Comparison of ENCODE assay signal across 8 cellular contexts in the genomic region with DNA sequence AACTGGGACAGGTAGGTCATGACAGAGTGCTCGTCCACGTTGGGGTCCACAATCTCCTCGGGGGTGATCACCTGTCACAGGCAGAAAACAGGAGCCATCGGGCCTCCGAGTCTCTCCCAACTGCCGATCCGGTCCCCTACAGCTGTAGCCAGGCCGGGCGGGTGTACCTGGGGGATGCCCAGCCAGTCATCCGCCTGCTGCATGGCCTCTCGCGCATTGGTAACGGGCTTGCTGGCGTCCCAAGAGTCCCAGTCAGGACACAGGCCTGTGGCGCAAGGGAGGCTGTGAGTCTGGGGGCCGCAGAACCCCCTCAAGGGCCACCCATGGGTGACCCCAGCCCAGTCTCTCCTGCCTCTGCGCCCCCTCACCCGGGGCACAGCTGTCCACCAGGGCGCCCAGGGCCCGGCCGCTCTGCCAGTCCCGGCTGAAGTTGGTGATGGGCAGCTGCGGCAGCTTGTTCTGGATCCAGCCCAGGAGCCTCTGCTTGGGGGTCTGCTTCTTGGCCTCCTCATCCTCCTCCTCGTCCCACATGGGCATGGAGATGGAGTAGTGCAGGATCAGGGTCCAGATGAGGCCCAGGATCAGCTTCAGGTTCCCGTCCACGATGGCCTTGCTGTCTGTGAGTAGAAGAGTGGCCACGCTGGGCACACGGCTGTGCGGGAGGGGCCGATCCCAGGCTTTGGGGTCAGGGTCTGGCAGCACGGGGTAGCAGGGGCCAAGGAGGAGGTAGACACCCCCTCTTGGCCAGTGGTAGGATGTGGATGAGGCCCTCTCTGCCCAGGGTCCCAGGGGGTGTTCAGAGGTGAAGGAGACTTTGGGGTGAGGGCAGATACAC. TPM values are rescaled to one million over a fixed set of nuclear protein-coding genes. Genes with fewer than 3 reads are reported as not detected.
DNase-seq lines count a peak whose midpoint lies in the region; ATAC-seq, FAIRE-seq and TF ChIP-seq lines count a peak whose summit lies in the region.

No MANE protein-coding gene starts in this region.

- CTCF ChIA-PET in BJ (lab: Yijun Ruan, JAX) (interaction anchor here (1.1 kb wide), 1 partner anchor 13 kb away, joined by 3 read pairs; no protein-coding TSS in a partner anchor), PC-3 (lab: Charles Lee) (no interaction called here), H1 (lab: Charles Lee; ENCODE audit: partially characterized antibody) (interaction anchor here (1.3 kb wide), 1 partner anchor 12 kb away, joined by 5 read pairs; the partner anchor contains the start of gene EMD)

- TF ChIP-seq RAD21 in H1 (IDR thresholded peaks at IDR 0.05 in 1 of 2, conservative IDR thresholded peaks at IDR 0.05 in 1 of 2; ENCODE audit: low read depth in 2 of 2, low read length in 2 of 2): no peak

- no peak overlapping the region for H2BK5ac ChIP-seq in H1 (ENCODE audit: low read depth, low read length)

- intact Hi-C loops in PC-3 (cut with micrococcal nuclease): no loop called here

- 90% methylated on average over 21 of the region's 31 CpGs; no CpG with 5 or more reads in 1 of the 2 experiments for WGBS in H1 (ENCODE audit: extremely low coverage in 1 of 2, insufficient coverage in 1 of 2, insufficient read length in 1 of 2, insufficient replicate concordance in 2 of 2, low coverage in 1 of 2, low lambda C conversion rate in 2 of 2, missing lambda C conversion rate in 1 of 2), 2 experiments

- TF ChIP-seq CTCF in BJ (IDR thresholded peaks at IDR 0.05; ENCODE audit: insufficient read depth, low read depth, low read length): no peak
- TF ChIP-seq CTCF in PC-3 (conservative IDR thresholded peaks at IDR 0.05; ENCODE audit: low read depth, low read length): no peak
- no peak for TF ChIP-seq CTCF in H1 (IDR thresholded peaks at IDR 0.05; ENCODE audit: control extremely low read depth in 1 of 3, insufficient read depth in 1 of 3, low read depth in 1 of 3, low read length in 3 of 3)
- no peak for TF ChIP-seq CTCF in osteoblast (IDR thresholded peaks at IDR 0.05; ENCODE audit: extremely low read depth, low read depth, low read length)

- no peaks in the 10 kb centered on the region for H3K9me2 ChIP-seq in PC-3 (replicated peaks; ENCODE audit: low read length)

- no peak overlapping the region for H4K91ac ChIP-seq in H1 (replicated peaks; ENCODE audit: insufficient read length, low read length)

- H3K27ac ChIP-seq in PC-3 (ENCODE audit: low read length) (peak overlapping the region; percentile 97), H1 (ENCODE audit: low read depth, low read length) (no peak overlapping the region), osteoblast (ENCODE audit: low read depth, low read length) (peak overlapping the region; percentile 88)

- peaks cover 45% of the 10 kb centered on the region for H3K36me3 ChIP-seq in BJ (ENCODE audit: control insufficient read depth, insufficient read depth, low read length)
- H3K36me3 ChIP-seq in PC-3 (ENCODE audit: low read depth, low read length): peaks cover 47% of the 10 kb centered on the region
- H3K36me3 ChIP-seq in H1 (ENCODE audit: control insufficient read depth in 2 of 4, insufficient read depth in 4 of 4, low read length in 3 of 4): peaks cover 22 to 61% (median 43%) of the 10 kb centered on the region in 4 experiments
- peaks cover 44% of the 10 kb centered on the region for H3K36me3 ChIP-seq in osteoblast (ENCODE audit: insufficient read depth, low read length)

- H2BK12ac ChIP-seq in H1 (ENCODE audit: low read depth, low read length): no peak overlapping the region

- no peak for ATAC-seq in PC-3
- ATAC-seq in GM19452 (IDR thresholded peaks at IDR 0.05; ENCODE audit: unreplicated experiment): no peak

- H2AFZ ChIP-seq in PC-3 (ENCODE audit: low read length) (no peak overlapping the region), H1 (ENCODE audit: low read length) (no peak overlapping the region), osteoblast (ENCODE audit: low read length) (no peak overlapping the region)

- H3K14ac ChIP-seq in H1 (ENCODE audit: insufficient read length): no peak overlapping the region

- FAIRE-seq in H1 (lab: Jason Lieb, UNC): no peak

- H3K27me3 ChIP-seq in BJ (ENCODE audit: control insufficient read depth, insufficient read depth, low read length) (no peaks in the 10 kb centered on the region), PC-3 (ENCODE audit: low read length) (no peaks in the 10 kb centered on the region), H1 (replicated peaks in 1 of 4; ENCODE audit: control insufficient read depth in 3 of 4, extremely low read depth in 1 of 4, insufficient read depth in 3 of 4, low read length in 3 of 4) (no peaks in the 10 kb centered on the region; a peak in 1 of 7 replicates), osteoblast (ENCODE audit: insufficient read depth, low read length) (no peaks in the 10 kb centered on the region)

- H2BK15ac ChIP-seq in H1 (ENCODE audit: low read length): no peak overlapping the region

- H3K79me2 ChIP-seq in PC-3 (ENCODE audit: low read length): peaks cover 84% of the 10 kb centered on the region
- H3K79me2 ChIP-seq in H1 (ENCODE audit: control insufficient read depth in 1 of 2, insufficient read depth in 2 of 2, low read length in 2 of 2): peaks cover 8 to 54% of the 10 kb centered on the region in 2 experiments; a peak in 3 of 4 replicates
- peaks cover 81% of the 10 kb centered on the region for H3K79me2 ChIP-seq in osteoblast (ENCODE audit: insufficient read depth, low read length)

- H3K9me3 ChIP-seq in PC-3 (ENCODE audit: low read length) (no peaks in the 10 kb centered on the region), H1 (ENCODE audit: insufficient read depth in 2 of 2, low read depth in 1 of 2, low read length in 1 of 2) (no peaks in the 10 kb centered on the region), osteoblast (ENCODE audit: low read depth, low read length) (no peaks in the 10 kb centered on the region)

- TF ChIP-seq POLR2A in H1 (IDR thresholded peaks at IDR 0.05; ENCODE audit: control extremely low read depth in 1 of 2, low read depth in 2 of 2, low read length in 2 of 2): no peak

- H3K4ac ChIP-seq in H1 (replicated peaks; ENCODE audit: insufficient read length, low read depth, low read length): no peak overlapping the region

- peaks cover 3% of the 10 kb centered on the region; the same call in 1 of the 2 replicates for H3K79me1 ChIP-seq in H1 (ENCODE audit: low read depth, low read length)

- TF ChIP-seq EP300 in H1 (IDR thresholded peaks at IDR 0.05; ENCODE audit: borderline replicate concordance in 1 of 2, low read depth in 2 of 2, low read length in 2 of 2): no peak

- H3K18ac ChIP-seq in H1 (ENCODE audit: extremely low read depth, low read length): no peak overlapping the region; the same call in 1 of the 2 replicates

- H2AK5ac ChIP-seq in H1 (ENCODE audit: low read depth, low read length): no peak overlapping the region

- H2BK20ac ChIP-seq in H1 (ENCODE audit: low read length): no peak overlapping the region

- peaks cover 33% of the 10 kb centered on the region for H4K20me1 ChIP-seq in PC-3 (ENCODE audit: low read length)
- peaks cover 18 to 30% of the 10 kb centered on the region in 2 experiments for H4K20me1 ChIP-seq in H1 (replicated peaks in 1 of 2; ENCODE audit: control insufficient read depth in 1 of 2, insufficient read depth in 2 of 2, low read length in 2 of 2)
- peaks cover 40% of the 10 kb centered on the region for H4K20me1 ChIP-seq in osteoblast (ENCODE audit: insufficient read depth, low read length)

- POLR2A ChIA-PET in BJ (lab: Charles Lee): no interaction called here
- POLR2A ChIA-PET in PC-3 (lab: Charles Lee; ENCODE audit: unreplicated experiment): no interaction called here
- POLR2A ChIA-PET in H1 (lab: Charles Lee; ENCODE audit: partially characterized antibody): interaction anchor here (1.0 to 11.8 kb wide), 4 partner anchors 13 to 92 kb away, joined by 3 to 348 read pairs (median 92); partner anchors contain the start of genes EMD and RPL10

- H3K23ac ChIP-seq in H1 (ENCODE audit: insufficient read length): no peak overlapping the region

- H3K56ac ChIP-seq in H1 (replicated peaks; ENCODE audit: insufficient read length, low read depth, low read length): no peak overlapping the region

- H3K4me1 ChIP-seq in PC-3 (ENCODE audit: insufficient read depth, low read length): peaks cover 24% of the 10 kb centered on the region
- H3K4me1 ChIP-seq in H1 (replicated peaks in 1 of 4; ENCODE audit: control insufficient read depth in 3 of 4, insufficient read depth in 4 of 4, low read length in 3 of 4): peaks cover 0 to 10% (median 4%) of the 10 kb centered on the region in 4 experiments; a peak in 5 of 7 replicates
- H3K4me1 ChIP-seq in osteoblast (ENCODE audit: insufficient read depth, low read length): peaks cover 11% of the 10 kb centered on the region

- no peaks in the 10 kb centered on the region for H3F3A ChIP-seq in PC-3 (ENCODE audit: low read length, unreplicated experiment)

- H3K4me2 ChIP-seq in PC-3 (ENCODE audit: low read length): peak overlapping the region; percentile 91
- H3K4me2 ChIP-seq in H1 (ENCODE audit: insufficient read depth in 1 of 2, low read depth in 2 of 2, low read length in 2 of 2): peak overlapping the region in 1 of 2 experiments; percentile 82; a peak in 1 of 4 replicates
- peak overlapping the region; percentile 83 for H3K4me2 ChIP-seq in osteoblast (ENCODE audit: insufficient read depth, low read length)

- H2BK120ac ChIP-seq in H1 (replicated peaks; ENCODE audit: low read depth, low read length): no peak overlapping the region

- peak overlapping the region; percentile 89 for H3K4me3 ChIP-seq in BJ (ENCODE audit: low read depth, low read length)
- peak overlapping the region; percentile 83 for H3K4me3 ChIP-seq in PC-3 (ENCODE audit: low read length)
- no peak overlapping the region; a peak in 1 of 8 replicates for H3K4me3 ChIP-seq in H1 (ENCODE audit: extremely low read depth in 1 of 4, insufficient read depth in 2 of 4, low read depth in 3 of 4, low read length in 4 of 4)
- peak overlapping the region; percentile 80 for H3K4me3 ChIP-seq in osteoblast (ENCODE audit: insufficient read depth, low read length)

- H4K5ac ChIP-seq in H1 (ENCODE audit: insufficient read length, low read depth, low read length): no peak overlapping the region

- peak overlapping the region; percentile 91 for H3K9ac ChIP-seq in PC-3 (ENCODE audit: low read length)
- H3K9ac ChIP-seq in H1 (replicated peaks in 1 of 4; ENCODE audit: extremely low read depth in 1 of 4, low read depth in 3 of 4, low read length in 3 of 4): peak overlapping the region in 1 of 4 experiments; percentile 22; a peak in 1 of 7 replicates

- H3K23me2 ChIP-seq in H1 (ENCODE audit: low read depth, low read length): peaks cover 5% of the 10 kb centered on the region; the same call in 1 of the 2 replicates

- BruUV-seq in PC-3 (replicated peaks; lab: Mats Ljungman, UMichigan): no TSS peak

- no peak for DNase-seq in BJ (ENCODE audit: low read depth)
- DNase-seq in PC-3: no peak
- DNase-seq in H1 (ENCODE audit: low read depth in 1 of 2, low spot score in 2 of 2): no peak
- no peak for DNase-seq in osteoblast (ENCODE audit: insufficient read length, low spot score, missing footprints)
- no peak for DNase-seq in NCI-H2029 treated with DMSO at 0.1 percent for 48 hours (lab: John Stamatoyannopoulos, UW)
- no peak for DNase-seq in mucosa of gallbladder (ENCODE audit: low spot score)
- no peak for DNase-seq in activated CD4-positive, CD25-positive, alpha-beta regulatory T cell treated with anti-CD3 and anti-CD28 coated beads, Interleukin-2, amount 50 U/mL, for 72 hours

- H4K8ac ChIP-seq in H1 (ENCODE audit: extremely low read depth, insufficient read depth, low read length): peak overlapping the region; percentile 68; the same call in 1 of the 2 replicates

RNA-seq across cellular contexts. Expression of gene FLNA, which starts 6.7 kb away (rescaled TPM):
- 855 and 1,740 TPM in 2 replicates for polyA plus RNA-seq in BJ (2011; rRNA removed)
- polyA minus RNA-seq in BJ (2011; rRNA and poly(A)+ RNA removed): 3,675 and 4,472 TPM in 2 replicates
- total RNA-seq in PC-3 (2014; rRNA removed): 2,058 and 3,170 TPM in 2 replicates
- total RNA-seq in H1 (2021; fragmentation: NEBNext Ultra II Directional; extraction: Animal tissue kit (Norgen Biotek cat#: 25700)): 925 and 957 TPM in 2 replicates
- polyA plus RNA-seq in H1 (2011; rRNA removed): 315 and 451 TPM in 2 replicates
- polyA plus RNA-seq in H1 (2011; cell fraction: cytosol; rRNA removed): 251 TPM
- 1,759 TPM for polyA plus RNA-seq in H1 (2011; cell fraction: nucleus; rRNA removed)
- polyA plus RNA-seq in H1 (2012, experiment 1 of 2): 767 to 1,094 TPM (median 1,076 TPM) in 4 replicates
- polyA plus RNA-seq in H1 (2012, experiment 2 of 2): 883 TPM
- polyA plus RNA-seq in H1 (2013, experiment 1 of 2): 705 TPM
- polyA plus RNA-seq in H1 (2013, experiment 2 of 2): 715 TPM
- polyA minus RNA-seq in H1 (2011; rRNA and poly(A)+ RNA removed): 1,078 and 1,259 TPM in 2 replicates
- 972 TPM for polyA minus RNA-seq in H1 (2011; cell fraction: cytosol; rRNA and poly(A)+ RNA removed)
- 786 TPM for polyA minus RNA-seq in H1 (2011; cell fraction: nucleus; rRNA and poly(A)+ RNA removed)
- 2,632 and 3,431 TPM in 2 replicates for total RNA-seq in osteoblast
- total RNA-seq in mucosa of gallbladder: 2,367 TPM

RNA-seq across cellular contexts. Expression of gene EMD, which starts 11.4 kb away (rescaled TPM):
- 32.6 and 71.0 TPM in 2 replicates for polyA plus RNA-seq in BJ (2011; rRNA removed)
- 28.6 and 36.2 TPM in 2 replicates for polyA minus RNA-seq in BJ (2011; rRNA and poly(A)+ RNA removed)
- 46.8 and 49.0 TPM in 2 replicates for total RNA-seq in PC-3 (2014; rRNA removed)
- total RNA-seq in H1 (2021; fragmentation: NEBNext Ultra II Directional; extraction: Animal tissue kit (Norgen Biotek cat#: 25700)): 104 and 109 TPM in 2 replicates
- polyA plus RNA-seq in H1 (2011; rRNA removed): 45.5 and 128 TPM in 2 replicates
- polyA plus RNA-seq in H1 (2011; cell fraction: cytosol; rRNA removed): 88.6 TPM
- 218 TPM for polyA plus RNA-seq in H1 (2011; cell fraction: nucleus; rRNA removed)
- 84.6 to 114 TPM (median 106 TPM) in 4 replicates for polyA plus RNA-seq in H1 (2012, experiment 1 of 2)
- 104 TPM for polyA plus RNA-seq in H1 (2012, experiment 2 of 2)
- polyA plus RNA-seq in H1 (2013, experiment 1 of 2): 71.7 TPM
- polyA plus RNA-seq in H1 (2013, experiment 2 of 2): 72.0 TPM
- polyA minus RNA-seq in H1 (2011; rRNA and poly(A)+ RNA removed): 21.4 and 56.1 TPM in 2 replicates
- polyA minus RNA-seq in H1 (2011; cell fraction: cytosol; rRNA and poly(A)+ RNA removed): 62.9 TPM
- polyA minus RNA-seq in H1 (2011; cell fraction: nucleus; rRNA and poly(A)+ RNA removed): 71.8 TPM
- 28.0 and 29.7 TPM in 2 replicates for total RNA-seq in osteoblast
- 62.6 TPM for total RNA-seq in mucosa of gallbladder

RNA-seq across cellular contexts. Expression of gene RPL10, which starts 30.5 kb away (rescaled TPM):
- polyA plus RNA-seq in BJ (2011; rRNA removed): 5,693 and 7,037 TPM in 2 replicates
- polyA minus RNA-seq in BJ (2011; rRNA and poly(A)+ RNA removed): 964 and 1,810 TPM in 2 replicates
- 2,879 and 3,401 TPM in 2 replicates for total RNA-seq in PC-3 (2014; rRNA removed)
- total RNA-seq in H1 (2021; fragmentation: NEBNext Ultra II Directional; extraction: Animal tissue kit (Norgen Biotek cat#: 25700)): 2,633 and 2,739 TPM in 2 replicates
- polyA plus RNA-seq in H1 (2011; rRNA removed): 4,127 and 4,293 TPM in 2 replicates
- 5,761 TPM for polyA plus RNA-seq in H1 (2011; cell fraction: cytosol; rRNA removed)
- polyA plus RNA-seq in H1 (2011; cell fraction: nucleus; rRNA removed): 3,153 TPM
- 3,130 to 3,861 TPM (median 3,536 TPM) in 4 replicates for polyA plus RNA-seq in H1 (2012, experiment 1 of 2)
- 7,339 TPM for polyA plus RNA-seq in H1 (2012, experiment 2 of 2)
- polyA plus RNA-seq in H1 (2013, experiment 1 of 2): 3,375 TPM
- 3,168 TPM for polyA plus RNA-seq in H1 (2013, experiment 2 of 2)
- 1,237 and 1,471 TPM in 2 replicates for polyA minus RNA-seq in H1 (2011; rRNA and poly(A)+ RNA removed)
- polyA minus RNA-seq in H1 (2011; cell fraction: cytosol; rRNA and poly(A)+ RNA removed): 1,290 TPM
- 850 TPM for polyA minus RNA-seq in H1 (2011; cell fraction: nucleus; rRNA and poly(A)+ RNA removed)
- 1,832 and 2,517 TPM in 2 replicates for total RNA-seq in osteoblast
- 1,937 TPM for total RNA-seq in mucosa of gallbladder

RNA-seq across cellular contexts. Expression of gene DNASE1L1, which starts 41.4 kb away (rescaled TPM):
- polyA plus RNA-seq in BJ (2011; rRNA removed) (50.3 and 63.5 TPM in 2 replicates), H1 (2011; rRNA removed) (30.0 and 30.4 TPM in 2 replicates)
- 32.3 and 43.5 TPM in 2 replicates for polyA minus RNA-seq in BJ (2011; rRNA and poly(A)+ RNA removed)
- total RNA-seq in PC-3 (2014; rRNA removed) (29.8 TPM in 2 replicates), osteoblast (58.9 and 74.6 TPM in 2 replicates), mucosa of gallbladder (28.2 TPM)
- 8.7 and 10.3 TPM in 2 replicates for total RNA-seq in H1 (2021; fragmentation: NEBNext Ultra II Directional; extraction: Animal tissue kit (Norgen Biotek cat#: 25700))
- 20.6 TPM for polyA plus RNA-seq in H1 (2011; cell fraction: cytosol; rRNA removed)
- 28.3 TPM for polyA plus RNA-seq in H1 (2011; cell fraction: nucleus; rRNA removed)
- 9.6 to 18.4 TPM (median 16.1 TPM) in 4 replicates for polyA plus RNA-seq in H1 (2012, experiment 1 of 2)
- polyA plus RNA-seq in H1 (2012, experiment 2 of 2): 12.0 TPM
- 9.0 TPM for polyA plus RNA-seq in H1 (2013, experiment 1 of 2)
- polyA plus RNA-seq in H1 (2013, experiment 2 of 2): 9.1 TPM
- polyA minus RNA-seq in H1 (2011; rRNA and poly(A)+ RNA removed): 11.0 and 12.5 TPM in 2 replicates
- 10.4 TPM for polyA minus RNA-seq in H1 (2011; cell fraction: cytosol; rRNA and poly(A)+ RNA removed)
- polyA minus RNA-seq in H1 (2011; cell fraction: nucleus; rRNA and poly(A)+ RNA removed): 7.4 TPM

RNA-seq across cellular contexts. Expression of gene TAFAZZIN, which starts 43.6 kb away (rescaled TPM):
- 13.1 and 24.8 TPM in 2 replicates for polyA plus RNA-seq in BJ (2011; rRNA removed)
- 10.1 and 14.6 TPM in 2 replicates for polyA minus RNA-seq in BJ (2011; rRNA and poly(A)+ RNA removed)
- total RNA-seq in PC-3 (2014; rRNA removed): 39.4 and 41.5 TPM in 2 replicates
- total RNA-seq in H1 (2021; fragmentation: NEBNext Ultra II Directional; extraction: Animal tissue kit (Norgen Biotek cat#: 25700)): 23.9 and 25.3 TPM in 2 replicates
- 28.6 and 42.8 TPM in 2 replicates for polyA plus RNA-seq in H1 (2011; rRNA removed)
- polyA plus RNA-seq in H1 (2011; cell fraction: cytosol; rRNA removed): 41.9 TPM
- polyA plus RNA-seq in H1 (2011; cell fraction: nucleus; rRNA removed): 150 TPM
- polyA plus RNA-seq in H1 (2012, experiment 1 of 2): 23.5 to 41.0 TPM (median 34.1 TPM) in 4 replicates
- 26.1 TPM for polyA plus RNA-seq in H1 (2012, experiment 2 of 2)
- polyA plus RNA-seq in H1 (2013, experiment 1 of 2): 28.9 TPM
- 26.1 TPM for polyA plus RNA-seq in H1 (2013, experiment 2 of 2)
- 13.4 and 17.8 TPM in 2 replicates for polyA minus RNA-seq in H1 (2011; rRNA and poly(A)+ RNA removed)
- 19.6 TPM for polyA minus RNA-seq in H1 (2011; cell fraction: cytosol; rRNA and poly(A)+ RNA removed)
- polyA minus RNA-seq in H1 (2011; cell fraction: nucleus; rRNA and poly(A)+ RNA removed): 34.1 TPM
- total RNA-seq in osteoblast: 15.6 and 19.2 TPM in 2 replicates
- 49.8 TPM for total RNA-seq in mucosa of gallbladder

Comparison
In these comparisons a context has a peak if more than half of its experiments do, and no peak if none do; other contexts are left out.
1. H3K4me3 ChIP-seq: peak in BJ (single experiment), PC-3 (single experiment) and osteoblast (single experiment); none in H1 (0 of 4).